ENCODE assay signal across 8 cellular contexts in the genomic region with DNA sequence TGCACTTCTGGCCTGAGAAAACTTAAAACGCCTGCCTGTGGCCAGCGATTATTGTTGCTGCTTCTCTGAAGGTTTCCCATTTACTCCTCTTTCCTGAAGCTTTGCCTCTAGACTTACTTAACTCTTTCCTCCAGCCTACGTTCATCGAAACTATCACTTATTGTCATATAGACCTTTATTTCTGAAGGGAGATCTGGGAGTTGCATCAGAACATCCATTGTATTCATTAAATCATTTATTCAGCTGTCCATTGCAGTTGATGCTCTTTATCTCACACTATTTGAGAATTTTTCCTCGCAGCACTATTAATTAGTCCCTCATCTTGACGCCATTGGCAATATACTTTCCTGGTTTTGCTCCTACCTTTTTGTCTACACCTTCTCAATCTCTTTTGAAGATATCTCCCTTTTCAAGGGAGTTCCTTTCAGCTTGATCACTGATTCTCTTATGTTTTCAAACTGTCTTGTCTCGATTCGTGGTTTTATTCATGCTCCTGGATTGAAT. TPM values are rescaled to one million over a fixed set of nuclear protein-coding genes. Genes with fewer than 3 reads are reported as not detected.
DNase-seq lines count a peak whose midpoint lies in the region; ATAC-seq and TF ChIP-seq lines count a peak whose summit lies in the region.

No MANE protein-coding gene starts in this region.

- TF ChIP-seq CTCF in HEK293 (tag by site-specific recombination; IDR thresholded peaks at IDR 0.05) (no peak), spleen (IDR thresholded peaks at IDR 0.05 in 8 of 11, conservative IDR thresholded peaks at IDR 0.05 in 3 of 11) (no peak)
- no peak for TF ChIP-seq CTCF in activated CD8-positive, alpha-beta T cell treated with anti-CD3 and anti-CD28 coated beads for 36 hours (IDR thresholded peaks at IDR 0.05)

- peaks cover 9% of the 10 kb centered on the region for H3K27me3 Mint-ChIP-seq in activated CD8-positive, alpha-beta T cell treated with anti-CD3 and anti-CD28 coated beads for 36 hours

- H3K9me3 ChIP-seq in HEK293 (ENCODE audit: control insufficient read depth, insufficient read depth, low read depth, low read length), result no peaks in the 10 kb centered on the region
- no peaks in the 10 kb centered on the region for H3K9me3 ChIP-seq in iPS DF 6.9 (ENCODE audit: control insufficient read depth, insufficient read depth, low read length)
- peaks cover 0 to 88% (median 60%) of the 10 kb centered on the region in 8 donors for H3K9me3 ChIP-seq in spleen

- CTCF ChIA-PET in HEK293 (lab: Yijun Ruan, JAX), result interaction anchor here (0.6 to 1.1 kb wide), 6 partner anchors 10 to 798 kb away, joined by 3 to 5 read pairs (median 4); no protein-coding TSS in a partner anchor
- CTCF ChIA-PET in activated CD8-positive, alpha-beta T cell treated with anti-CD3 and anti-CD28 coated beads for 36 hours (lab: Charles Lee), result interaction anchor here (0.7 to 2.2 kb wide), 11 partner anchors 12 to 371 kb away, joined by 3 to 11 read pairs (median 3); no protein-coding TSS in a partner anchor

- peak overlapping the region; percentile 97 for H3K27ac Mint-ChIP-seq in activated CD8-positive, alpha-beta T cell treated with anti-CD3 and anti-CD28 coated beads for 36 hours

- intact Hi-C loops in activated CD8-positive, alpha-beta T cell treated with anti-CD3 and anti-CD28 coated beads for 36 hours (cut with micrococcal nuclease), result no loop called here
- intact Hi-C loops in spleen (cut with DNase I; ENCODE audit: low total_unique reads), result no loop called here

- WGBS in iPS DF 6.9 (ENCODE audit: insufficient coverage, insufficient read length), result no CpG with 5 or more reads among the region's 8 CpGs
- WGBS in spleen, 5 donors, result 47 to 53% (median 49%) methylated on average over 8 of the region's 8 CpGs

- no peaks in the 10 kb centered on the region for H3K27me3 ChIP-seq in iPS DF 6.9 (ENCODE audit: control insufficient read depth, insufficient read depth, low read length)
- peaks cover 0 to 30% (median 0%) of the 10 kb centered on the region in 7 donors for H3K27me3 ChIP-seq in spleen (replicated peaks in 1 of 7)

- peaks cover 46% of the 10 kb centered on the region for H3K36me3 Mint-ChIP-seq in activated CD8-positive, alpha-beta T cell treated with anti-CD3 and anti-CD28 coated beads for 36 hours (ENCODE audit: low read depth)

- H3K4me1 ChIP-seq in HEK293 (ENCODE audit: control insufficient read depth, insufficient read depth, low read length), result no peaks in the 10 kb centered on the region; the same call in 1 of the 2 replicates
- H3K4me1 ChIP-seq in iPS DF 6.9 (ENCODE audit: control insufficient read depth, insufficient read depth, low read length), result no peaks in the 10 kb centered on the region
- H3K4me1 ChIP-seq in spleen, result peaks cover 6 to 39% (median 20%) of the 10 kb centered on the region in 6 donors

- no peak for DNase-seq in activated CD8-positive, alpha-beta T cell treated with anti-CD3 and anti-CD28 coated beads for 36 hours
- DNase-seq in iPS DF 6.9 (ENCODE audit: low read depth, low spot score) (no peak), spleen (no peak), COLO829 (ENCODE audit: low spot score) (no peak), NCI-H226 (no peak), NCI-H187 treated with DMSO at 0.1 percent for 48 hours (lab: John Stamatoyannopoulos, UW) (no peak)

- POLR2A ChIA-PET in HEK293 (lab: Yijun Ruan, JAX), result interaction anchor here (0.7 to 1.0 kb wide), 7 partner anchors 8 to 85 kb away, joined by 3 to 5 read pairs (median 4); no protein-coding TSS in a partner anchor
- POLR2A ChIA-PET in activated CD8-positive, alpha-beta T cell treated with anti-CD3 and anti-CD28 coated beads for 36 hours (lab: Charles Lee), result interaction anchor here (0.6 to 1.8 kb wide), 10 partner anchors 20 to 177 kb away, joined by 3 to 12 read pairs (median 4); partner anchors contain the start of gene CD53

- peak overlapping the region; percentile 84 for H3K4me3 Mint-ChIP-seq in activated CD8-positive, alpha-beta T cell treated with anti-CD3 and anti-CD28 coated beads for 36 hours

- H3K36me3 ChIP-seq in HEK293 (ENCODE audit: control insufficient read depth in 2 of 2, insufficient read depth in 1 of 2, low read length in 2 of 2) (no peaks in the 10 kb centered on the region), iPS DF 6.9 (ENCODE audit: control insufficient read depth, insufficient read depth, low read length) (no peaks in the 10 kb centered on the region), spleen (peaks cover 0 to 24% (median 0%) of the 10 kb centered on the region in 6 donors)

- no peak for TF ChIP-seq POLR2A in spleen (IDR thresholded peaks at IDR 0.05)

- peak overlapping the region; percentile 61 for H3K4me3 ChIP-seq in HEK293 (ENCODE audit: low read depth, low read length)
- peak overlapping the region; percentile 54; the same call in 1 of the 2 replicates for H3K4me3 ChIP-seq in iPS DF 6.9 (ENCODE audit: low read length)
- peak overlapping the region; percentile 38 to 72 (median 54) for H3K4me3 ChIP-seq in spleen

- peaks cover 37% of the 10 kb centered on the region for H3K4me1 Mint-ChIP-seq in activated CD8-positive, alpha-beta T cell treated with anti-CD3 and anti-CD28 coated beads for 36 hours (ENCODE audit: low read depth)

- H3K9me3 Mint-ChIP-seq in activated CD8-positive, alpha-beta T cell treated with anti-CD3 and anti-CD28 coated beads for 36 hours, result peaks cover 34% of the 10 kb centered on the region

- peak overlapping the region; percentile 21 for H3K27ac ChIP-seq in HEK293 (ENCODE audit: extremely low read depth, low read depth, low read length)
- H3K27ac ChIP-seq in iPS DF 6.9 (ENCODE audit: low read length), result no peak overlapping the region
- H3K27ac ChIP-seq in spleen, result peak overlapping the region; percentile 95 to 99 (median 98)

- no peak for ATAC-seq in activated CD8-positive, alpha-beta T cell treated with anti-CD3 and anti-CD28 coated beads for 36 hours
- no peak for ATAC-seq in GM18858 (IDR thresholded peaks at IDR 0.05; ENCODE audit: unreplicated experiment)

TF ChIP-seq in HEK293, 187 proteins besides CTCF, POLR2A, EP300 and RAD21 (continues in another document):
- peak; percentile 68; the same call in 1 of the 2 replicates for TF ChIP-seq ZNF24 (tag by site-specific recombination; IDR thresholded peaks at IDR 0.05)
- TF ChIP-seq ZNF366 (tag by site-specific recombination; conservative IDR thresholded peaks at IDR 0.05), result peak; percentile 55
- TF ChIP-seq REST (tag by site-specific recombination; IDR thresholded peaks at IDR 0.05), result 0 out of 2 replicates have a peak, but pooled peaks have one; percentile 8
- peak; percentile 3; the same call in 1 of the 2 replicates for TF ChIP-seq KLF10 (tag by site-specific recombination; IDR thresholded peaks at IDR 0.05)
- peak; percentile 96 for TF ChIP-seq SETDB1 (IDR thresholded peaks at IDR 0.05; ENCODE audit: insufficient read length, low read length)
- 0 out of 2 replicates have a peak, but pooled peaks have one; percentile 43 for TF ChIP-seq ZFP69B (tag by site-specific recombination; IDR thresholded peaks at IDR 0.05)
- no peak for TF ChIP-seq ZNF202 (tag by site-specific recombination; IDR thresholded peaks at IDR 0.05; ENCODE audit: borderline replicate concordance)
- TF ChIP-seq ZNF16 (tag by site-specific recombination; IDR thresholded peaks at IDR 0.05; ENCODE audit: low read depth), result no peak
- no peak for TF ChIP-seq ZNF645 (tag by site-specific recombination; IDR thresholded peaks at IDR 0.05)
- no peak for TF ChIP-seq ZNF157 (tag by site-specific recombination; IDR thresholded peaks at IDR 0.05)
- no peak for TF ChIP-seq ZNF133 (tag by site-specific recombination; IDR thresholded peaks at IDR 0.05)
- no peak for TF ChIP-seq ZNF292 (tag by site-specific recombination; IDR thresholded peaks at IDR 0.05; ENCODE audit: borderline replicate concordance, low read depth)
- peak; percentile 44; the same call in 1 of the 2 replicates for TF ChIP-seq PRDM1 (tag by site-specific recombination; IDR thresholded peaks at IDR 0.05)
- no peak for TF ChIP-seq GLIS1 (tag by site-specific recombination; IDR thresholded peaks at IDR 0.05)
- no peak for TF ChIP-seq IKZF3 (tag by site-specific recombination; IDR thresholded peaks at IDR 0.05)
- TF ChIP-seq ZNF2 (tag by site-specific recombination; IDR thresholded peaks at IDR 0.05), result 0 out of 2 replicates have a peak, but pooled peaks have one; percentile 16

RNA-seq across cellular contexts. Expression of gene LRIF1, which starts 0.7 kb away (rescaled TPM):
- 10 to 100 TPM; 16.0 to 16.1 TPM for total RNA-seq in activated CD8-positive, alpha-beta T cell treated with anti-CD3 and anti-CD28 coated beads for 36 hours
- total RNA-seq in spleen, result 10 to 100 TPM; 11.2 to 18.4 (median 16.4) TPM
- 10 to 100 TPM; 15.1 to 18.1 (median 16.5) TPM for polyA plus RNA-seq in spleen
